15 cellular contexts compared by ENCODE assay signal in genomic region chr5:139299477-139299876, GRCh38. TPM values are rescaled to one million over a fixed set of nuclear protein-coding genes. Genes with fewer than 3 reads are reported as not detected.
DNase-seq lines count a peak whose midpoint lies in the region; ATAC-seq and TF ChIP-seq lines count a peak whose summit lies in the region.
"Had no signal": no experiment of that assay in that cellular context is flagged by ENCODE, and none has a peak within 500 bp of the region (broad histone marks: within the 10 kb centered on the region; RNA-seq: fewer than 3 reads in every experiment).

No MANE protein-coding gene starts in this region.

- peak overlapping the region; percentile 41 for H3K4me2 ChIP-seq in skeletal muscle satellite cell (ENCODE audit: low read length)

- H3K27ac ChIP-seq in Panc1 (ENCODE audit: low read length) = no peak overlapping the region
- H3K27ac ChIP-seq in coronary artery = peak overlapping the region; percentile 8 to 15
- no peak overlapping the region for H3K27ac ChIP-seq in foreskin keratinocyte
- H3K27ac ChIP-seq: epithelial cell of prostate had no signal

- no peaks in the 10 kb centered on the region for H3K27me3 ChIP-seq in Panc1 (ENCODE audit: control insufficient read depth, insufficient read depth, low read length)
- no peaks in the 10 kb centered on the region for H3K27me3 ChIP-seq in skeletal muscle satellite cell (ENCODE audit: control insufficient read depth, insufficient read depth, low read length)
- H3K27me3 ChIP-seq in MG63 = no peaks in the 10 kb centered on the region
- no peaks in the 10 kb centered on the region for H3K27me3 ChIP-seq in foreskin keratinocyte
- H3K27me3 ChIP-seq: neutrophil, tibial artery had no signal

- no peak overlapping the region for H3K9ac ChIP-seq in skeletal muscle satellite cell (ENCODE audit: low read depth, low read length)

- ATAC-seq in activated CD4-positive, alpha-beta T cell treated with anti-CD3 and anti-CD28 coated beads for 36 hours = peak; percentile 58
- 0 out of 2 replicates have a peak, but pooled peaks have one; percentile 9 for ATAC-seq in Panc1
- ATAC-seq in foreskin keratinocyte = no peak
- no peak for ATAC-seq in HG03378 (IDR thresholded peaks at IDR 0.05; ENCODE audit: unreplicated experiment)
- ATAC-seq: left lobe of liver had no signal

- H3K36me3 ChIP-seq in Panc1 (ENCODE audit: control insufficient read depth, insufficient read depth, low read length) (peaks cover 6% of the 10 kb centered on the region), skeletal muscle satellite cell (ENCODE audit: insufficient read depth, low read length) (peaks cover 2% of the 10 kb centered on the region), MG63 (peaks cover 74% of the 10 kb centered on the region)
- H3K36me3 ChIP-seq: neutrophil, tibial artery had no signal

- H3K4me1 ChIP-seq in Panc1 (ENCODE audit: control insufficient read depth, insufficient read depth, low read length) = peaks cover 55% of the 10 kb centered on the region
- peaks cover 42% of the 10 kb centered on the region for H3K4me1 ChIP-seq in skeletal muscle satellite cell (ENCODE audit: control insufficient read depth, insufficient read depth, low read length)
- H3K4me1 ChIP-seq in foreskin keratinocyte = peaks cover 17% of the 10 kb centered on the region

- no TSS peak for BruUV-seq in Panc1 (replicated peaks; lab: Mats Ljungman, UMichigan)

- peaks cover 38% of the 10 kb centered on the region for H3K36me3 Mint-ChIP-seq in activated CD4-positive, alpha-beta T cell treated with anti-CD3 and anti-CD28 coated beads for 36 hours (ENCODE audit: low read depth)

- no peaks in the 10 kb centered on the region for H3K27me3 Mint-ChIP-seq in activated CD4-positive, alpha-beta T cell treated with anti-CD3 and anti-CD28 coated beads for 36 hours

- peak overlapping the region; percentile 3 for H3K4me3 Mint-ChIP-seq in activated CD4-positive, alpha-beta T cell treated with anti-CD3 and anti-CD28 coated beads for 36 hours

- H3K9me3 Mint-ChIP-seq in activated CD4-positive, alpha-beta T cell treated with anti-CD3 and anti-CD28 coated beads for 36 hours (ENCODE audit: low read depth) = no peaks in the 10 kb centered on the region

- intact Hi-C loops in activated CD4-positive, alpha-beta T cell treated with anti-CD3 and anti-CD28 coated beads for 36 hours (cut with DNase I, micrococcal nuclease) = no loop called here
- intact Hi-C loops in Panc1 (cut with micrococcal nuclease; ENCODE audit: unreplicated experiment) = no loop called here

- H3K9me3 ChIP-seq in Panc1 (ENCODE audit: control insufficient read depth, insufficient read depth, low read depth, low read length) (no peaks in the 10 kb centered on the region), skeletal muscle satellite cell (replicated peaks; ENCODE audit: low read length) (no peaks in the 10 kb centered on the region), MG63 (no peaks in the 10 kb centered on the region)
- H3K9me3 ChIP-seq: neutrophil, tibial artery had no signal

- H3K4me3 ChIP-seq in Panc1 (ENCODE audit: low read depth in 2 of 2, low read length in 2 of 2) (no peak overlapping the region), coronary artery (peak overlapping the region; percentile 37), skeletal muscle satellite cell (ENCODE audit: low read length) (no peak overlapping the region), MG63 (no peak overlapping the region)
- H3K4me3 ChIP-seq: tibial artery had no signal

- in situ Hi-C loops in Panc1 (cut with HindIII; ENCODE audit: low pct_unique_long_range_greater_than_20kb, low sequenced_read_pairs) = no loop called here

- no peak for DNase-seq in activated CD4-positive, alpha-beta T cell treated with anti-CD3 and anti-CD28 coated beads for 36 hours
- DNase-seq in activated CD4-positive, alpha-beta T cell treated with anti-CD3 and anti-CD28 coated beads, Interleukin-2, amount 50 U/mL, for 4 hours = no peak
- DNase-seq in Panc1 (ENCODE audit: low read depth, low spot score) = no peak
- no peak for DNase-seq in coronary artery (ENCODE audit: low spot score)
- DNase-seq in MG63 = no peak
- DNase-seq in foreskin keratinocyte = no peak
- DNase-seq: NCI-H1694, NCI-H526 treated with DMSO at 0.1 percent for 48 hours, small intestine, tibial artery had no signal

- H3K4me1 Mint-ChIP-seq in activated CD4-positive, alpha-beta T cell treated with anti-CD3 and anti-CD28 coated beads for 36 hours = peaks cover 87% of the 10 kb centered on the region

- TF ChIP-seq CTCF in Panc1 (IDR thresholded peaks at IDR 0.05) = no peak
- no peak for TF ChIP-seq CTCF in coronary artery (IDR thresholded peaks at IDR 0.05)
- TF ChIP-seq CTCF in foreskin keratinocyte (conservative IDR thresholded peaks at IDR 0.05) = no peak

- POLR2A ChIA-PET in activated CD4-positive, alpha-beta T cell treated with anti-CD3 and anti-CD28 coated beads for 36 hours (lab: Charles Lee) = interaction anchor here (0.6 to 1.3 kb wide), 5 partner anchors 11 to 27 kb away, joined by 3 to 4 read pairs (median 3); no protein-coding TSS in a partner anchor
- POLR2A ChIA-PET in Panc1 (lab: Charles Lee) = interaction anchor here (0.7 kb wide), 2 partner anchors 13 to 847 kb away, joined by 3 to 4 read pairs; no protein-coding TSS in a partner anchor

- peak overlapping the region; percentile 82 for H3K27ac Mint-ChIP-seq in activated CD4-positive, alpha-beta T cell treated with anti-CD3 and anti-CD28 coated beads for 36 hours

- CTCF ChIA-PET in activated CD4-positive, alpha-beta T cell treated with anti-CD3 and anti-CD28 coated beads for 36 hours (lab: Charles Lee) = interaction anchor here (0.8 to 2.4 kb wide), 4 partner anchors 11 to 89 kb away, joined by 3 to 14 read pairs (median 4); no protein-coding TSS in a partner anchor
- CTCF ChIA-PET in Panc1 (lab: Charles Lee) = no interaction called here

RNA-seq across cellular contexts. Expression of gene MATR3, which starts 5.9 kb away (rescaled TPM):
- total RNA-seq in activated CD4-positive, alpha-beta T cell treated with anti-CD3 and anti-CD28 coated beads for 36 hours = 100 to 1,000 TPM; 113 to 133 TPM
- total RNA-seq in Panc1 (2021; ENCODE audit: unreplicated experiment) = 194 TPM
- polyA plus RNA-seq in Panc1 (2012; ENCODE audit: insufficient read length) = 122 TPM
- 140 and 178 TPM in 2 replicates for total RNA-seq in skeletal muscle satellite cell (2012; rRNA removed)
- total RNA-seq in MG63 (2014; rRNA removed; shearing (Covaris generic); ENCODE audit: low replicate concordance) = 280 and 444 TPM in 2 replicates
- 246 and 255 TPM in 2 replicates for total RNA-seq in foreskin keratinocyte
- polyA plus RNA-seq in foreskin keratinocyte = 78.7 and 93.5 TPM in 2 replicates

RNA-seq across cellular contexts. Expression of gene PAIP2, which starts 42.2 kb away (rescaled TPM):
- total RNA-seq in activated CD4-positive, alpha-beta T cell treated with anti-CD3 and anti-CD28 coated beads for 36 hours = 100 to 1,000 TPM; 101 to 126 TPM
- total RNA-seq in Panc1 (2021; ENCODE audit: unreplicated experiment) (79.4 TPM), foreskin keratinocyte (37.6 and 43.8 TPM in 2 replicates)
- 229 TPM for polyA plus RNA-seq in Panc1 (2012; ENCODE audit: insufficient read length)
- total RNA-seq in skeletal muscle satellite cell (2012; rRNA removed) = 40.3 and 48.3 TPM in 2 replicates
- total RNA-seq in MG63 (2014; rRNA removed; shearing (Covaris generic); ENCODE audit: low replicate concordance) = 80.6 and 119 TPM in 2 replicates
- 47.6 and 61.0 TPM in 2 replicates for polyA plus RNA-seq in foreskin keratinocyte

Comparison
In these comparisons a context has a peak if more than half of its experiments do, and no peak if none do; other contexts are left out.
1. ATAC-seq: peak in activated CD4-positive, alpha-beta T cell treated with anti-CD3 and anti-CD28 coated beads for 36 hours (single experiment) and Panc1 (single experiment); none in foreskin keratinocyte (single experiment) and HG03378 (single experiment).
2. H3K27ac ChIP-seq: peak in coronary artery (2 of 2); none in Panc1 (single experiment) and foreskin keratinocyte (single experiment).